ENCODE assay signal across 19 cellular contexts in genomic region chr11:70627219-70627618, GRCh38.
"Had no signal": no experiment of that assay in that cellular context is flagged by ENCODE, and none has a peak within 500 bp of the region (broad histone marks: within the 10 kb centered on the region; RNA-seq: fewer than 3 reads in every experiment).

No MANE protein-coding gene starts in this region.

- H3K9me3 Mint-ChIP-seq: activated naive CD4-positive, alpha-beta T cell treated with anti-CD3 and anti-CD28 coated beads, Interleukin-2, amount 50 U/mL, for 24 hours; activated T-cell treated with anti-CD3 and anti-CD28 coated beads, Interleukin-2, amount 50 U/mL, for 24 hours; central memory CD8-positive, alpha-beta T cell; dendritic cell treated with granulocyte-macrophage colony-stimulating factor and Interleukin-4, amounts not matched to agents 40 ng/mL and 50 ng/mL, for 4 days; endodermal cell; natural killer cell treated with Interleukin-12 subunit alpha and Interleukin-12 subunit beta and Interleukin-15 and Interleukin-18, amount 100 ng/mL, for 72 hours had no signal

- H3K27me3 Mint-ChIP-seq: dendritic cell treated with granulocyte-macrophage colony-stimulating factor and Interleukin-4, amounts not matched to agents 40 ng/mL and 50 ng/mL, for 4 days had no signal

- H3K4me1 Mint-ChIP-seq: activated CD8-positive, alpha-beta memory T cell treated with anti-CD3 and anti-CD28 coated beads, Interleukin-2, amount 10 ng/mL, durations not matched to agents 7 days and 5 days; activated naive CD4-positive, alpha-beta T cell treated with anti-CD3 and anti-CD28 coated beads, Interleukin-2, amount 50 U/mL, for 24 hours; central memory CD8-positive, alpha-beta T cell; endodermal cell had no signal

- ATAC-seq: activated CD8-positive, alpha-beta memory T cell treated with anti-CD3 and anti-CD28 coated beads, Interleukin-2, amount 10 ng/mL, durations not matched to agents 7 days and 5 days; body of pancreas; natural killer cell treated with Interleukin-12 subunit alpha and Interleukin-12 subunit beta and Interleukin-15 and Interleukin-18, amount 100 ng/mL, for 72 hours had no signal

- H3K36me3 Mint-ChIP-seq: activated CD8-positive, alpha-beta memory T cell treated with anti-CD3 and anti-CD28 coated beads, Interleukin-2, amount 10 ng/mL, durations not matched to agents 7 days and 5 days; activated naive CD4-positive, alpha-beta T cell treated with anti-CD3 and anti-CD28 coated beads, Interleukin-2, amount 50 U/mL, for 24 hours; natural killer cell treated with Interleukin-12 subunit alpha and Interleukin-12 subunit beta and Interleukin-15 and Interleukin-18, amount 100 ng/mL, for 72 hours had no signal

- H3K36me3 ChIP-seq: thyroid gland, vagina had no signal

- H3K4me3 ChIP-seq: body of pancreas, thyroid gland, vagina had no signal

- H3K27ac ChIP-seq: body of pancreas, thyroid gland, vagina had no signal

- H3K4me3 Mint-ChIP-seq: activated CD8-positive, alpha-beta memory T cell treated with anti-CD3 and anti-CD28 coated beads, Interleukin-2, amount 10 ng/mL, durations not matched to agents 7 days and 5 days; activated naive CD4-positive, alpha-beta T cell treated with anti-CD3 and anti-CD28 coated beads, Interleukin-2, amount 50 U/mL, for 24 hours; activated T-cell treated with anti-CD3 and anti-CD28 coated beads, Interleukin-2, amount 50 U/mL, for 24 hours; central memory CD8-positive, alpha-beta T cell; dendritic cell treated with granulocyte-macrophage colony-stimulating factor and Interleukin-4, amounts not matched to agents 40 ng/mL and 50 ng/mL, for 4 days; endodermal cell; natural killer cell treated with Interleukin-12 subunit alpha and Interleukin-12 subunit beta and Interleukin-15 and Interleukin-18, amount 100 ng/mL, for 72 hours had no signal

- H3K27ac Mint-ChIP-seq: activated CD8-positive, alpha-beta memory T cell treated with anti-CD3 and anti-CD28 coated beads, Interleukin-2, amount 10 ng/mL, durations not matched to agents 7 days and 5 days; activated naive CD4-positive, alpha-beta T cell treated with anti-CD3 and anti-CD28 coated beads, Interleukin-2, amount 50 U/mL, for 24 hours; activated T-cell treated with anti-CD3 and anti-CD28 coated beads, Interleukin-2, amount 50 U/mL, for 24 hours; dendritic cell treated with granulocyte-macrophage colony-stimulating factor and Interleukin-4, amounts not matched to agents 40 ng/mL and 50 ng/mL, for 4 days; endodermal cell; natural killer cell treated with Interleukin-12 subunit alpha and Interleukin-12 subunit beta and Interleukin-15 and Interleukin-18, amount 100 ng/mL, for 72 hours had no signal

- H3K27me3 ChIP-seq: body of pancreas, thyroid gland, vagina had no signal

- H3K9me3 ChIP-seq: body of pancreas, thyroid gland, vagina had no signal

- DNase-seq: activated CD4-positive, alpha-beta T cell treated with anti-CD3 and anti-CD28 coated beads for 1 hour; activated CD4-positive, alpha-beta T cell treated with anti-CD3 and anti-CD28 coated beads, Interleukin-2, amount 50 U/mL, for 48 hours; activated CD8-positive, alpha-beta memory T cell treated with anti-CD3 and anti-CD28 coated beads, Interleukin-2, amount 10 ng/mL, durations not matched to agents 7 days and 5 days; activated effector memory CD4-positive, alpha-beta T cell treated with Interleukin-2 at 50 U/mL for 16 hours; activated T-cell treated with anti-CD3 and anti-CD28 coated beads, Interleukin-2, amount 50 U/mL, for 24 hours; endodermal cell; erythroblast; hypothalamus; mammary epithelial cell; occipital lobe; stimulated activated CD4-positive, alpha-beta T cell treated with anti-CD3 and anti-CD28 coated beads, Interleukin-15, amount 100 ng/mL, for 24 hours; stimulated activated CD4-positive, alpha-beta T cell treated with anti-CD3 and anti-CD28 coated beads, Interleukin-4, amount 100 ng/mL, for 24 hours; thyroid gland had no signal

- H3K4me1 ChIP-seq: thyroid gland had no signal
